Comparison of ENCODE assay signal across 8 cellular contexts in genomic region chr16:67528222-67528869, GRCh38. TPM values are rescaled to one million over a fixed set of nuclear protein-coding genes. Genes with fewer than 3 reads are reported as not detected.
DNase-seq lines count a peak whose midpoint lies in the region; ATAC-seq and TF ChIP-seq lines count a peak whose summit lies in the region.

RIPOR1 (plus strand) TSS chr16:67528829; CDS start chr16:67538447, 9,618 bp downstream.

- no peaks in the 10 kb centered on the region for H3K27me3 ChIP-seq in left lung

- in situ Hi-C loops in Caki2 (cut with HindIII; ENCODE audit: low pct_unique_long_range_greater_than_20kb, low sequenced_read_pairs): no loop called here

- intact Hi-C loops in left lung (cut with DNase I): no loop called here

- ATAC-seq in HG02885 (IDR thresholded peaks at IDR 0.05; ENCODE audit: poor library complexity, unreplicated experiment) (peak; percentile 52), left lung (peak; percentile 60), HG03097 (IDR thresholded peaks at IDR 0.05; ENCODE audit: low FRiP score, unreplicated experiment) (no peak)

- DNase-seq in Caki2 (ENCODE audit: low read depth): no peak
- DNase-seq in dermis microvascular lymphatic vessel endothelial cell (ENCODE audit: low read depth in 2 of 2): peak in 1 of 2 donors; percentile 39
- DNase-seq in left lung: peak in 1 of 2 donors; percentile 56
- DNase-seq in stimulated activated CD4-positive, alpha-beta T cell treated with anti-CD3 and anti-CD28 coated beads, Interleukin-4, amount 100 ng/mL, for 4 hours: peak; percentile 46 to 57
- DNase-seq in NK-92 treated with Interleukin-12 subunit alpha and Interleukin-12 subunit beta, amount 100 ng/mL, for 24 hours (lab: John Stamatoyannopoulos, UW): no peak

- H3K4me1 ChIP-seq in left lung: peaks cover 6 to 52% of the 10 kb centered on the region in 2 donors

- H3K4me3 ChIP-seq in WI38 (ENCODE audit: low read depth, low read length): peak within 1 kb of the TSS; percentile 79
- peak within 1 kb of the TSS; percentile 91 to 97 for H3K4me3 ChIP-seq in left lung

- TF ChIP-seq CTCF in WI38 (IDR thresholded peaks at IDR 0.05; ENCODE audit: low read depth, low read length): no peak
- no peak for TF ChIP-seq CTCF in left lung (IDR thresholded peaks at IDR 0.05)

- no peaks in the 10 kb centered on the region for H3K9me3 ChIP-seq in left lung

- no peaks in the 10 kb centered on the region for H3K36me3 ChIP-seq in left lung

- H3K27ac ChIP-seq in left lung: peak within 1 kb of the TSS; percentile 90 to 91

RNA-seq across cellular contexts. Expression of gene RIPOR1, which starts in this region (rescaled TPM):
- 3.4 and 11.0 TPM in 2 replicates for total RNA-seq in Caki2 (2014; rRNA removed; shearing (Covaris generic); ENCODE audit: low replicate concordance)
- total RNA-seq in dermis microvascular lymphatic vessel endothelial cell: 25.0 and 44.0 TPM in 2 replicates
- total RNA-seq in left lung: 100 to 1,000 TPM in 1 of 2 donors, 10 to 100 TPM in 1; 76.4 to 123 TPM

Comparison
In these comparisons a context has a peak if more than half of its experiments do, and no peak if none do; other contexts are left out.
1. DNase-seq: peak in stimulated activated CD4-positive, alpha-beta T cell treated with anti-CD3 and anti-CD28 coated beads, Interleukin-4, amount 100 ng/mL, for 4 hours (2 of 2); none in Caki2 (single experiment) and NK-92 treated with Interleukin-12 subunit alpha and Interleukin-12 subunit beta, amount 100 ng/mL, for 24 hours (single experiment).